In the genomic region with DNA sequence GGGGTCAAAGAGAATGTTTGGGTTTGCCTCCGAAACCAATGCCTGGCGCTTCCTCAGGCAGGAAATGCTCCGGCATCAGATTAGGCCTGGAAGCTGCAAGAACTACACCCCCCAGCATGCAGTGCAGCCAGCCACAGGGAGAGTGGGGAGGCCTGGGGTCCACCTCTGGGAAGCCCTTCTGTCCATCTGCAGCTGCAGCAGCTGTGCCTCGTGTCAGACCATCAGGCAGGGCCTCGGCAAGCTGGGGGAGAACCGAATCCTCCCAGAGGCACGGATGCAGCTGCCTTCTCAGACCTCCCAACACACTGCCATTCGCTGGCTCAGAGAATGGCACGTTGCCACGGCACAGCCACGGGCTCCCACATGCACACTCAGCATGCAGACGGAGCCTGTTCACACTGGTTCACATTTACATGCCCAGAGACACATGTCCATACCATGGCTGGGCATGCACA, we compare ENCODE assay signal across 11 cellular contexts. TPM values are rescaled to one million over a fixed set of nuclear protein-coding genes. Genes with fewer than 3 reads are reported as not detected.
DNase-seq lines count a peak whose midpoint lies in the region; ATAC-seq and TF ChIP-seq lines count a peak whose summit lies in the region.
"Had no signal": no experiment of that assay in that cellular context is flagged by ENCODE, and none has a peak within 500 bp of the region (broad histone marks: within the 10 kb centered on the region; RNA-seq: fewer than 3 reads in every experiment).

No MANE protein-coding gene starts in this region.

- no peak for TF ChIP-seq POLR2A in spleen (IDR thresholded peaks at IDR 0.05)

- H3K36me3 Mint-ChIP-seq in T-helper 2 cell treated with Interferon-gamma antibody and Interleukin-4, amounts not matched to agents 5 μg/mL and 100 μg/mL, for 36 hours (ENCODE audit: low read depth), result no peaks in the 10 kb centered on the region
- peaks cover 3% of the 10 kb centered on the region for H3K36me3 Mint-ChIP-seq in T-cell

- H3K27ac ChIP-seq in spleen, result peak overlapping the region in 5 of 8 donors; percentile 29 to 55 (median 53)
- H3K27ac ChIP-seq: testis had no signal

- 49 to 72% (median 68%) methylated on average over 7 to 12 of the region's 12 CpGs for whole genome bisulfite sequencing in spleen, 5 donors

- CTCF ChIA-PET in T-cell (lab: Charles Lee), result no interaction called here

- H3K27ac Mint-ChIP-seq in T-helper 2 cell treated with Interferon-gamma antibody and Interleukin-4, amounts not matched to agents 5 μg/mL and 100 μg/mL, for 36 hours, result no peak overlapping the region
- H3K27ac Mint-ChIP-seq in T-cell, result no peak overlapping the region

- POLR2A ChIA-PET in T-cell (lab: Charles Lee), result no interaction called here

- no peak overlapping the region for H3K4me3 Mint-ChIP-seq in T-helper 2 cell treated with Interferon-gamma antibody and Interleukin-4, amounts not matched to agents 5 μg/mL and 100 μg/mL, for 36 hours
- H3K4me3 Mint-ChIP-seq in T-cell, result no peak overlapping the region

- no peak for TF ChIP-seq CTCF in choroid plexus epithelial cell (conservative IDR thresholded peaks at IDR 0.05; ENCODE audit: low read depth, low read length)
- no peak for TF ChIP-seq CTCF in spleen (IDR thresholded peaks at IDR 0.05 in 8 of 11, conservative IDR thresholded peaks at IDR 0.05 in 3 of 11)

- H3K4me1 ChIP-seq in spleen, result peaks cover 0 to 59% (median 41%) of the 10 kb centered on the region in 6 donors

- H3K9me3 ChIP-seq in spleen, result no peaks in the 10 kb centered on the region
- H3K9me3 ChIP-seq: testis had no signal

- H3K27me3 Mint-ChIP-seq in T-helper 2 cell treated with Interferon-gamma antibody and Interleukin-4, amounts not matched to agents 5 μg/mL and 100 μg/mL, for 36 hours (ENCODE audit: low read depth), result peaks cover 2% of the 10 kb centered on the region
- peaks cover 0 to 1% of the 10 kb centered on the region in 2 donors for H3K27me3 Mint-ChIP-seq in T-cell

- H3K36me3 ChIP-seq in spleen, result peaks cover 0 to 18% (median 0%) of the 10 kb centered on the region in 6 donors

- H3K27me3 ChIP-seq in spleen (replicated peaks in 1 of 7), result peaks cover 0 to under 1% (median 0%) of the 10 kb centered on the region in 7 donors
- H3K27me3 ChIP-seq: testis had no signal

- H3K4me3 ChIP-seq in choroid plexus epithelial cell (ENCODE audit: low read depth, low read length), result no peak overlapping the region
- H3K4me3 ChIP-seq in spleen, result no peak overlapping the region
- H3K4me3 ChIP-seq: lung, testis had no signal

- ATAC-seq in HG03108 (IDR thresholded peaks at IDR 0.05; ENCODE audit: unreplicated experiment) (no peak), T-cell (replicated peaks in 1 of 4) (no peak)

- no peaks in the 10 kb centered on the region for H3K9me3 Mint-ChIP-seq in T-helper 2 cell treated with Interferon-gamma antibody and Interleukin-4, amounts not matched to agents 5 μg/mL and 100 μg/mL, for 36 hours
- H3K9me3 Mint-ChIP-seq in T-cell, result no peaks in the 10 kb centered on the region

- peak; percentile 55 for DNase-seq in NCI-H1105 treated with DMSO at 0.1 percent for 48 hours (lab: John Stamatoyannopoulos, UW)
- peak; percentile 62 for DNase-seq in choroid plexus epithelial cell (ENCODE audit: low read depth)
- DNase-seq in iris pigment epithelial cell (ENCODE audit: low read depth), result peak; percentile 32
- DNase-seq in spleen, result no peak
- no peak for DNase-seq in T-helper 2 cell treated with Interferon-gamma antibody and Interleukin-4, amounts not matched to agents 5 μg/mL and 100 μg/mL, for 36 hours (ENCODE audit: low spot score)
- no peak for DNase-seq in T-cell
- DNase-seq: cortex of kidney, NCI-H510A had no signal

- intact Hi-C loops in spleen (cut with DNase I; ENCODE audit: low total_unique reads), result no loop called here

- H3K4me1 Mint-ChIP-seq in T-helper 2 cell treated with Interferon-gamma antibody and Interleukin-4, amounts not matched to agents 5 μg/mL and 100 μg/mL, for 36 hours (ENCODE audit: low read depth), result peaks cover 8% of the 10 kb centered on the region
- H3K4me1 Mint-ChIP-seq in T-cell, result peaks cover 0 to 10% (median 8%) of the 10 kb centered on the region in 3 donors

RNA-seq across cellular contexts. Expression of a gene that starts 57.4 kb away (rescaled TPM):
- total RNA-seq in spleen, result 10 to 100 TPM in 1 of 7 donors, 1 to 10 TPM in 6; 4.6 to 16.2 (median 7.7) TPM
- polyA plus RNA-seq in spleen, result 1 to 10 TPM in 2 of 3 donors, under 1 TPM in 1; 0.67 to 2.3 (median 1.1) TPM
- total RNA-seq in T-cell, result 1 to 10 TPM; 1.8 to 3.5 (median 3.1) TPM

Comparison
In these comparisons a context has a peak if more than half of its experiments do, and no peak if none do; other contexts are left out.
1. DNase-seq: peak in NCI-H1105 treated with DMSO at 0.1 percent for 48 hours (single experiment), choroid plexus epithelial cell (single experiment) and iris pigment epithelial cell (single experiment); none in spleen (single experiment), T-helper 2 cell treated with Interferon-gamma antibody and Interleukin-4, amounts not matched to agents 5 μg/mL and 100 μg/mL, for 36 hours (single experiment) and T-cell (0 of 34).